In genomic region chr5:140169410-140169809, GRCh38 we compare ENCODE assay signal across 1 cellular context.
TF ChIP-seq lines count a peak whose summit lies in the region.

No MANE protein-coding gene starts in this region.

TF ChIP-seq in H1, 55 proteins besides CTCF, POLR2A, EP300 and RAD21:
- no peak for TF ChIP-seq GABPA (IDR thresholded peaks at IDR 0.05; ENCODE audit: borderline replicate concordance, insufficient read depth, low read length)
- TF ChIP-seq GTF2F1 (IDR thresholded peaks at IDR 0.05; ENCODE audit: borderline replicate concordance, low read depth, low read length) = no peak
- no peak for TF ChIP-seq EZH2 (IDR thresholded peaks at IDR 0.05; ENCODE audit: low read depth, low read length, severe bottlenecking)
- no peak for TF ChIP-seq MAX (IDR thresholded peaks at IDR 0.05)
- no peak for TF ChIP-seq YY1 (IDR thresholded peaks at IDR 0.05; ENCODE audit: low read depth, low read length)
- no peak for TF ChIP-seq E2F6 (IDR thresholded peaks at IDR 0.05)
- TF ChIP-seq ZNF274 (IDR thresholded peaks at IDR 0.05; ENCODE audit: borderline replicate concordance, extremely low read depth, low read length) = no peak
- TF ChIP-seq RFX5 (IDR thresholded peaks at IDR 0.05; ENCODE audit: borderline replicate concordance, low read depth, low read length) = no peak
- no peak for TF ChIP-seq CREB1 (IDR thresholded peaks at IDR 0.05)
- TF ChIP-seq EGR1 (IDR thresholded peaks at IDR 0.05; ENCODE audit: borderline replicate concordance, low read depth, low read length) = no peak
- no peak for TF ChIP-seq RBBP5 (IDR thresholded peaks at IDR 0.05; ENCODE audit: borderline replicate concordance, low read depth, low read length)
- no peak for TF ChIP-seq JUND (IDR thresholded peaks at IDR 0.05; ENCODE audit: low read length)
- TF ChIP-seq ATF2 (IDR thresholded peaks at IDR 0.05; ENCODE audit: low read length) = no peak
- TF ChIP-seq RXRA (IDR thresholded peaks at IDR 0.05; ENCODE audit: insufficient read depth, low read depth, low read length) = no peak
